9 cellular contexts compared by ENCODE assay signal in genomic region chr16:88264641-88265285, GRCh38.
DNase-seq lines count a peak whose midpoint lies in the region; ATAC-seq and TF ChIP-seq lines count a peak whose summit lies in the region.
"Had no signal": no experiment of that assay in that cellular context is flagged by ENCODE, and none has a peak within 500 bp of the region (broad histone marks: within the 10 kb centered on the region; RNA-seq: fewer than 3 reads in every experiment).

No MANE protein-coding gene starts in this region.

- DNase-seq in T-helper 9 cell (peak; percentile 16), MCF 10A (ENCODE audit: unreplicated experiment) (peak; percentile 99), iris pigment epithelial cell (ENCODE audit: low read depth) (peak; percentile 94), SKM-1 (lab: John Stamatoyannopoulos, UW; ENCODE audit: unreplicated experiment) (no peak), NCI-H1105 (lab: John Stamatoyannopoulos, UW) (no peak)
- DNase-seq in stimulated activated CD4-positive, alpha-beta T cell treated with anti-CD3 and anti-CD28 coated beads, Interleukin-12 subunit alpha, Interleukin-12 subunit beta, amount 100 ng/mL, for 4 hours = peak; percentile 30

- intact Hi-C loops in MCF 10A (cut with micrococcal nuclease) = no loop called here

- CTCF ChIA-PET in MCF 10A (lab: Yijun Ruan, JAX) = no interaction called here

- POLR2A ChIA-PET in MCF 10A (lab: Yijun Ruan, JAX) = no interaction called here

- no peaks in the 10 kb centered on the region for H3K36me3 Mint-ChIP-seq in MCF 10A (ENCODE audit: insufficient read depth, unreplicated experiment)
- H3K36me3 Mint-ChIP-seq: activated naive CD4-positive, alpha-beta T cell treated with anti-CD3 and anti-CD28 coated beads, Interleukin-2, amount 50 U/mL, for 24 hours had no signal

- H3K27me3 Mint-ChIP-seq in MCF 10A (ENCODE audit: insufficient read depth, unreplicated experiment) = peaks cover 9% of the 10 kb centered on the region

- no peaks in the 10 kb centered on the region for H3K4me1 Mint-ChIP-seq in MCF 10A (ENCODE audit: insufficient read depth, unreplicated experiment)
- H3K4me1 Mint-ChIP-seq: activated naive CD4-positive, alpha-beta T cell treated with anti-CD3 and anti-CD28 coated beads, Interleukin-2, amount 50 U/mL, for 24 hours had no signal

- peak; percentile 68 for ATAC-seq in GM18867 (IDR thresholded peaks at IDR 0.05; ENCODE audit: unreplicated experiment)
- peak; percentile 52 for ATAC-seq in HG03139 (IDR thresholded peaks at IDR 0.05; ENCODE audit: unreplicated experiment)

- no peaks in the 10 kb centered on the region for H3K9me3 Mint-ChIP-seq in MCF 10A (ENCODE audit: unreplicated experiment)
- H3K9me3 Mint-ChIP-seq: activated naive CD4-positive, alpha-beta T cell treated with anti-CD3 and anti-CD28 coated beads, Interleukin-2, amount 50 U/mL, for 24 hours had no signal

- no peak overlapping the region for H3K27ac Mint-ChIP-seq in MCF 10A (ENCODE audit: low read depth, unreplicated experiment)
- H3K27ac Mint-ChIP-seq: activated naive CD4-positive, alpha-beta T cell treated with anti-CD3 and anti-CD28 coated beads, Interleukin-2, amount 50 U/mL, for 24 hours had no signal

- H3K4me3 Mint-ChIP-seq in MCF 10A (ENCODE audit: unreplicated experiment) = peak overlapping the region; percentile 55
- H3K4me3 Mint-ChIP-seq: activated naive CD4-positive, alpha-beta T cell treated with anti-CD3 and anti-CD28 coated beads, Interleukin-2, amount 50 U/mL, for 24 hours had no signal

- TF ChIP-seq CTCF in MCF 10A (IDR thresholded peaks at IDR 0.05; ENCODE audit: unreplicated experiment) = no peak

- BruUV-seq in MCF 10A (replicated peaks; lab: Mats Ljungman, UMichigan) = no TSS peak

Comparison
In these comparisons a context has a peak if more than half of its experiments do, and no peak if none do; other contexts are left out.
1. DNase-seq: peak in T-helper 9 cell (single experiment), MCF 10A (single experiment), iris pigment epithelial cell (single experiment) and stimulated activated CD4-positive, alpha-beta T cell treated with anti-CD3 and anti-CD28 coated beads, Interleukin-12 subunit alpha, Interleukin-12 subunit beta, amount 100 ng/mL, for 4 hours (single experiment); none in SKM-1 (single experiment) and NCI-H1105 (single experiment).